In the genomic region with DNA sequence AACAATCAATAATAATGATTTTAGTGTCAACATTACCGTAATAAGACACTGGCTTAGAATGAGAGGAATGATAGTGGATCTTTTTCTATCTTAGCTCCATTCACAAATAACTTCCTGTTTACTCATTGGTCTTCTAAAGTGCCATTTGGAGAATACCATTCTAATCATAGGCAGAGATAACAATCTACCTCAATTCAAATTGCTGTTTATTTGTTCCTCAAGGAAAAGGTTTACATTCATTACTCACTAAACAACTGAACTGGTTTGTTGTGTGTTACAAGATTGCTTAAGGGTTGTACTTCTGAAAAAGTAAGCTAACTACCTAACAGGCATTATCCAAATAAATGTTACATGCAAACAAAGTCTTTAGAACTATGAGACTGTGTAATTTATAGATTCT, we compare ENCODE assay signal across 2 cellular contexts.
TF ChIP-seq lines count a peak whose summit lies in the region.

No MANE protein-coding gene starts in this region.

TF ChIP-seq in SK-N-SH, 30 proteins besides CTCF, POLR2A, EP300 and RAD21 (continued from another document):
- TF ChIP-seq, protein P1, sequence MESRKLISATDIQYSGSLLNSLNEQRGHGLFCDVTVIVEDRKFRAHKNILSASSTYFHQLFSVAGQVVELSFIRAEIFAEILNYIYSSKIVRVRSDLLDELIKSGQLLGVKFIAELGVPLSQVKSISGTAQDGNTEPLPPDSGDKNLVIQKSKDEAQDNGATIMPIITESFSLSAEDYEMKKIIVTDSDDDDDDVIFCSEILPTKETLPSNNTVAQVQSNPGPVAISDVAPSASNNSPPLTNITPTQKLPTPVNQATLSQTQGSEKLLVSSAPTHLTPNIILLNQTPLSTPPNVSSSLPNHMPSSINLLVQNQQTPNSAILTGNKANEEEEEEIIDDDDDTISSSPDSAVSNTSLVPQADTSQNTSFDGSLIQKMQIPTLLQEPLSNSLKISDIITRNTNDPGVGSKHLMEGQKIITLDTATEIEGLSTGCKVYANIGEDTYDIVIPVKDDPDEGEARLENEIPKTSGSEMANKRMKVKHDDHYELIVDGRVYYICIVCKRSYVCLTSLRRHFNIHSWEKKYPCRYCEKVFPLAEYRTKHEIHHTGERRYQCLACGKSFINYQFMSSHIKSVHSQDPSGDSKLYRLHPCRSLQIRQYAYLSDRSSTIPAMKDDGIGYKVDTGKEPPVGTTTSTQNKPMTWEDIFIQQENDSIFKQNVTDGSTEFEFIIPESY (IDR thresholded peaks at IDR 0.05; ENCODE audit: borderline replicate concordance, low read depth): no peak
- no peak for TF ChIP-seq SIN3A (IDR thresholded peaks at IDR 0.05; ENCODE audit: borderline replicate concordance, low read depth, low read length)
- TF ChIP-seq RFX5 (IDR thresholded peaks at IDR 0.05; ENCODE audit: low read length): no peak
- TF ChIP-seq IRF3 (IDR thresholded peaks at IDR 0.05; ENCODE audit: low read depth, low read length): no peak
- no peak for TF ChIP-seq FOXJ3 (CRISPR knock-in tag; IDR thresholded peaks at IDR 0.05)

TF ChIP-seq in SK-N-SH treated with all-trans-retinoic acid at 6 μM for 48 hours, 23 proteins besides CTCF, POLR2A, EP300 and RAD21 (continued from another document):
- no peak for TF ChIP-seq CSRNP3 (CRISPR knock-in tag; IDR thresholded peaks at IDR 0.05)
- no peak for TF ChIP-seq ESRRG (CRISPR knock-in tag; IDR thresholded peaks at IDR 0.05)
- TF ChIP-seq TOX (CRISPR knock-in tag; IDR thresholded peaks at IDR 0.05; ENCODE audit: borderline replicate concordance): no peak
- no peak for TF ChIP-seq TSHZ2 (CRISPR knock-in tag; IDR thresholded peaks at IDR 0.05)
- TF ChIP-seq ARNTL (CRISPR knock-in tag; IDR thresholded peaks at IDR 0.05; ENCODE audit: borderline replicate concordance, low read depth): no peak
- TF ChIP-seq PPARA (CRISPR knock-in tag; IDR thresholded peaks at IDR 0.05; ENCODE audit: borderline replicate concordance): no peak
- no peak for TF ChIP-seq ISL1 (CRISPR knock-in tag; IDR thresholded peaks at IDR 0.05)
- no peak for TF ChIP-seq ZFP3 (CRISPR knock-in tag; IDR thresholded peaks at IDR 0.05)
- no peak for TF ChIP-seq ZC3H10 (CRISPR knock-in tag; IDR thresholded peaks at IDR 0.05)
- no peak for TF ChIP-seq BACH2 (CRISPR knock-in tag; IDR thresholded peaks at IDR 0.05; ENCODE audit: borderline replicate concordance)
- no peak for TF ChIP-seq OSR1 (CRISPR knock-in tag; IDR thresholded peaks at IDR 0.05)
- TF ChIP-seq, protein P2, sequence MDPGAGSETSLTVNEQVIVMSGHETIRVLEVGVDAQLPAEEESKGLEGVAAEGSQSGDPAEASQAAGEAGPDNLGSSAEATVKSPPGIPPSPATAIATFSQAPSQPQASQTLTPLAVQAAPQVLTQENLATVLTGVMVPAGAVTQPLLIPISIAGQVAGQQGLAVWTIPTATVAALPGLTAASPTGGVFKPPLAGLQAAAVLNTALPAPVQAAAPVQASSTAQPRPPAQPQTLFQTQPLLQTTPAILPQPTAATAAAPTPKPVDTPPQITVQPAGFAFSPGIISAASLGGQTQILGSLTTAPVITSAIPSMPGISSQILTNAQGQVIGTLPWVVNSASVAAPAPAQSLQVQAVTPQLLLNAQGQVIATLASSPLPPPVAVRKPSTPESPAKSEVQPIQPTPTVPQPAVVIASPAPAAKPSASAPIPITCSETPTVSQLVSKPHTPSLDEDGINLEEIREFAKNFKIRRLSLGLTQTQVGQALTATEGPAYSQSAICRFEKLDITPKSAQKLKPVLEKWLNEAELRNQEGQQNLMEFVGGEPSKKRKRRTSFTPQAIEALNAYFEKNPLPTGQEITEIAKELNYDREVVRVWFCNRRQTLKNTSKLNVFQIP (CRISPR knock-in tag; IDR thresholded peaks at IDR 0.05; ENCODE audit: borderline replicate concordance, low read depth): no peak
